ENCODE assay signal across 9 cellular contexts in the genomic region with DNA sequence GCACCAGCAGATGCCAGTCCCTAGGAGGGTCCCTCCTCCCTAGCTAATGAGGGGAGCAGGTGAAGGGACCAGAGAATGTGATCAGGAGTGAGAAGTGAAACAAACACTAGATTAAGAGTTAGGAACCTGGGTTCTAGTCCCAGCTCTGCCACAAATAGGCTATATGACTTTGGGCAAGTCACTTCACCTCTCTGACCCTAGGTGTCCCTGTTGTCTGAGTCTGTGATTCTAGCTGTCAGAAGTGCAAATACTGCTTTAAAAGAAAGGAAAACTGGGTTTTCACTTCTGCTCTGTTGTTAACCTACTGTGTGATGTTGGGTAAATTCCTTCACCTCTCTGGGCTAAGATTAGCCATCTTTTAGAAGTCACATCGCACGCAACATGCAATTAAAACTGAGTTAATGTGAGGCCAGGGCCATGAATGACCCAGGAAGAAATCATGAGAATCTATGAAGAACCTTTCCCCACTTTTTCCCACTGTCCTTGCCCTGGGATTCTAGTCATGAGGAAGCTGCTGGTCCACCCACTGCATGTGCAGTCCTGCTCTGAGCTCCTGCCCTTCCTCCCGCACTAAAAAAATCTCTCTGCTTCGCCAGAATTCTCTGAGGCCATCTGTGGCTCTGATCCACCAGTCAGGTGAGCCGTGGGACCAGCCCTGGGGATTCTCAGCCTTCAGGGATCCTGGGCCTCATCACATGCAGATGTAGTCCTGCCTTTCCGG.
A peak's percentile ranks its signal among the peaks of the same experiment; 100 is the strongest.
DNase-seq lines count a peak whose midpoint lies in the region; ATAC-seq and TF ChIP-seq lines count a peak whose summit lies in the region.
"Had no signal": no experiment of that assay in that cellular context is flagged by ENCODE, and none has a peak within 500 bp of the region (broad histone marks: within the 10 kb centered on the region; RNA-seq: fewer than 3 reads in every experiment).

No MANE protein-coding gene starts in this region.

- BruUV-seq in A673 (replicated peaks; lab: Mats Ljungman, UMichigan) = no TSS peak

- CTCF ChIA-PET in A673 (lab: Charles Lee) = interaction anchor here (1.6 kb wide), 1 partner anchor 186 kb away, joined by 6 read pairs; no protein-coding TSS in a partner anchor

- DNase-seq in GDM1 (lab: John Stamatoyannopoulos, UW) = peak; percentile 47
- peak; percentile 44 for DNase-seq in M059J (ENCODE audit: low read depth)
- no peak for DNase-seq in brain microvascular endothelial cell
- no peak for DNase-seq in mucosa of descending colon
- no peak for DNase-seq in thyroid gland
- no peak for DNase-seq in HK-2 (ENCODE audit: unreplicated experiment)
- no peak for DNase-seq in A673 (ENCODE audit: low spot score)

- POLR2A ChIA-PET in A673 (lab: Charles Lee; ENCODE audit: low non-redundant PET) = interaction anchor here (0.6 kb wide), 1 partner anchor 18 kb away, joined by 3 read pairs; no protein-coding TSS in a partner anchor

- 92 to 100% methylated on average over 4 to 6 of the region's 6 CpGs for WGBS in thyroid gland, 2 donors

- intact Hi-C loops in mucosa of descending colon (cut with DNase I, micrococcal nuclease) (no loop called here), thyroid gland (cut with DNase I) (no loop called here), A673 (cut with micrococcal nuclease; ENCODE audit: unreplicated experiment) (no loop called here)

- H3K9me3 ChIP-seq in mucosa of descending colon (no peaks in the 10 kb centered on the region), thyroid gland (no peaks in the 10 kb centered on the region), A673 (ENCODE audit: low read depth, low read length, poor library complexity, severe bottlenecking) (no peaks in the 10 kb centered on the region)

- H3K36me3 ChIP-seq in brain microvascular endothelial cell (replicated peaks) = no peaks in the 10 kb centered on the region
- no peaks in the 10 kb centered on the region for H3K36me3 ChIP-seq in mucosa of descending colon (ENCODE audit: low read depth)
- no peaks in the 10 kb centered on the region for H3K36me3 ChIP-seq in thyroid gland
- H3K36me3 ChIP-seq in A673 (ENCODE audit: insufficient read depth, low read length, poor library complexity, severe bottlenecking) = no peaks in the 10 kb centered on the region

- TF ChIP-seq POLR2A in thyroid gland (IDR thresholded peaks at IDR 0.05) = no peak

- TF ChIP-seq CTCF in brain microvascular endothelial cell (IDR thresholded peaks at IDR 0.05; ENCODE audit: low read depth, low read length, missing control alignments) = peak; percentile 31
- TF ChIP-seq CTCF in mucosa of descending colon (IDR thresholded peaks at IDR 0.05) = no peak
- TF ChIP-seq CTCF in thyroid gland (IDR thresholded peaks at IDR 0.05) = no peak
- no peak for TF ChIP-seq CTCF in A673 (conservative IDR thresholded peaks at IDR 0.05; ENCODE audit: low read depth, low read length)

- ATAC-seq in mucosa of descending colon (peak; percentile 31), HG03469 (IDR thresholded peaks at IDR 0.05; ENCODE audit: unreplicated experiment) (no peak)

- in situ Hi-C loops in brain microvascular endothelial cell (cut with HindIII; ENCODE audit: low pct_ligation_motif_present, low sequenced_read_pairs) = no loop called here

- H3K27me3 ChIP-seq in brain microvascular endothelial cell (replicated peaks) = no peaks in the 10 kb centered on the region
- H3K27me3 ChIP-seq in thyroid gland = no peaks in the 10 kb centered on the region
- no peaks in the 10 kb centered on the region for H3K27me3 ChIP-seq in A673 (replicated peaks; ENCODE audit: insufficient read depth, low read depth, low read length, poor library complexity)

- H3K4me1 ChIP-seq in mucosa of descending colon (ENCODE audit: low read depth) (peaks cover 2% of the 10 kb centered on the region), thyroid gland (peaks cover 7 to 23% of the 10 kb centered on the region in 2 donors), A673 (ENCODE audit: insufficient read depth, low read length, poor library complexity, severe bottlenecking) (no peaks in the 10 kb centered on the region)

- no peak overlapping the region for H3K27ac ChIP-seq in brain microvascular endothelial cell
- peak overlapping the region in 1 of 3 donors; percentile 37 for H3K27ac ChIP-seq in thyroid gland
- H3K27ac ChIP-seq in A673 (ENCODE audit: low read depth, low read length, poor library complexity, severe bottlenecking) = no peak overlapping the region

- H3K4me3 ChIP-seq in brain microvascular endothelial cell (ENCODE audit: low read depth, low read length) = no peak overlapping the region
- no peak overlapping the region for H3K4me3 ChIP-seq in mucosa of descending colon
- H3K4me3 ChIP-seq in thyroid gland (replicated peaks in 1 of 3) = no peak overlapping the region
- H3K4me3 ChIP-seq in A673 (ENCODE audit: low read depth, low read length, poor library complexity, severe bottlenecking) = no peak overlapping the region
- H3K4me3 ChIP-seq: skin epidermis had no signal

Comparison
In these comparisons a context has a peak if more than half of its experiments do, and no peak if none do; other contexts are left out.
1. DNase-seq: peak in GDM1 (single experiment) and M059J (single experiment); none in brain microvascular endothelial cell (single experiment), mucosa of descending colon (0 of 3), thyroid gland (0 of 2), HK-2 (single experiment) and A673 (single experiment).